Comparison of ENCODE assay signal across 8 cellular contexts in the genomic region with DNA sequence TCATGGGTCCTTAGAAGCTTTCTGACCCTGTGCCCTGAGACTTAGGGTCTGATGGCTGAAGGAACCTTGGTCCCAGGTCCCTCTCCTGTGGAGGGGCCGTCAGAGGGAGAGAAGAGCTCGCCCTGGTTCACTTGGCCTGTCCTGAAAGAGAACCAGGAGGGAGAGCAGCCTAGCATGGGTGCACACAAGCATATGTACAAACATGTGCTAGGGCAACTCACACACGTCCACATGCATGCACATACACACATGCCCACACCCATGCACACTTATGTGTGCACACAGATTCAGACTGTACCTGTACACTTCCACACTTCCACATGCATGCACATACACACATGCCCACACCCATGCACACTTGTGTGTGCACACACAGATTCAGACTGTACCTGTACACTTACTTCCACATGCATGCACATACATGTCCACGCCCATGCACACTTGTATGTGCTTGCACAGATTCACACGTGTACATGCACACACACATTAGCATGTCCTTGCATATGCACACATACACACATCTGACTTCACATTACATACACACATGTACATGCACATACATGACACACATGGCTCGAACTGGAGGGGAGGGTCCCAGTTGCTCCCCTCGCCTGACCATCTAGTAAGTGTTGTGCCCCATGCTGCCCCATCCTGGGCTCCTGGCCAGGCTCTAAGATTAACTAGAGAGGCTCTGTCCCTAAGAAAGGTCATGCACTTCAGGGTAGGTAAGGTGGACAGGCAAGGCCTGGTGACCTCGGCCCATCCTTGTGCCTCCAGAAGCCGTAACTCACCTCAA.
DNase-seq lines count a peak whose midpoint lies in the region; ATAC-seq and TF ChIP-seq lines count a peak whose summit lies in the region.

No MANE protein-coding gene starts in this region.

- H2AFZ ChIP-seq in ACC112 (ENCODE audit: low read length, unreplicated experiment), result no peak overlapping the region

- H3K27ac ChIP-seq in ACC112 (ENCODE audit: low read depth, low read length) (peak overlapping the region; percentile 98; the same call in 1 of the 2 replicates), Peyer's patch (peak overlapping the region; percentile 75 to 84 (median 77)), esophagus squamous epithelium (peak overlapping the region; percentile 63 to 91 (median 81))

- TF ChIP-seq CTCF in Peyer's patch (IDR thresholded peaks at IDR 0.05) (no peak), esophagus squamous epithelium (IDR thresholded peaks at IDR 0.05) (no peak), omental fat pad (IDR thresholded peaks at IDR 0.05) (no peak)

- intact Hi-C loops in esophagus squamous epithelium (cut with DNase I), result no loop called here

- H3K79me2 ChIP-seq in ACC112 (ENCODE audit: control insufficient read depth, insufficient read depth, low read length, unreplicated experiment), result no peaks in the 10 kb centered on the region

- ATAC-seq in omental fat pad (ENCODE audit: low FRiP score), result no peak
- no peak for ATAC-seq in GM18909 (IDR thresholded peaks at IDR 0.05; ENCODE audit: poor library complexity, unreplicated experiment)
- ATAC-seq in GM21360 (IDR thresholded peaks at IDR 0.05; ENCODE audit: unreplicated experiment), result no peak
- ATAC-seq in HG02678 (IDR thresholded peaks at IDR 0.05; ENCODE audit: unreplicated experiment), result no peak

- TF ChIP-seq POLR2A in Peyer's patch (IDR thresholded peaks at IDR 0.05), result no peak
- no peak for TF ChIP-seq POLR2A in esophagus squamous epithelium (IDR thresholded peaks at IDR 0.05)

- 77 to 89% methylated on average over 6 of the region's 9 CpGs for WGBS in esophagus squamous epithelium, 2 donors

- no peaks in the 10 kb centered on the region for H3K9me3 ChIP-seq in Peyer's patch
- H3K9me3 ChIP-seq in esophagus squamous epithelium, result no peaks in the 10 kb centered on the region

- peak in 2 of 3 donors; percentile 12 to 42 for DNase-seq in Peyer's patch
- no peak for DNase-seq in esophagus squamous epithelium (lab: John Stamatoyannopoulos, UW)
- peak; percentile 22 for DNase-seq in omental fat pad (ENCODE audit: low spot score)
- no peak for DNase-seq in cerebellar nuclear complex (lab: John Stamatoyannopoulos, UW)

- no peaks in the 10 kb centered on the region for H3K27me3 ChIP-seq in ACC112 (ENCODE audit: insufficient read depth, low read length)
- H3K27me3 ChIP-seq in Peyer's patch, result no peaks in the 10 kb centered on the region
- no peaks in the 10 kb centered on the region for H3K27me3 ChIP-seq in esophagus squamous epithelium

- H3K4me3 ChIP-seq in ACC112 (ENCODE audit: low read depth, low read length) (no peak overlapping the region), Peyer's patch (no peak overlapping the region), esophagus squamous epithelium (no peak overlapping the region)

- peaks cover 47% of the 10 kb centered on the region for H3K4me1 ChIP-seq in ACC112 (ENCODE audit: control insufficient read depth, insufficient read depth, low read length, unreplicated experiment)
- peaks cover 0 to 23% (median 17%) of the 10 kb centered on the region in 4 donors for H3K4me1 ChIP-seq in Peyer's patch
- H3K4me1 ChIP-seq in esophagus squamous epithelium, result peaks cover 7 to 77% (median 22%) of the 10 kb centered on the region in 3 donors

- no peaks in the 10 kb centered on the region for H3K36me3 ChIP-seq in ACC112 (ENCODE audit: insufficient read depth, low read length)
- no peaks in the 10 kb centered on the region for H3K36me3 ChIP-seq in Peyer's patch
- H3K36me3 ChIP-seq in esophagus squamous epithelium, result no peaks in the 10 kb centered on the region

Comparison
In these comparisons a context has a peak if more than half of its experiments do, and no peak if none do; other contexts are left out.
1. DNase-seq: peak in Peyer's patch (2 of 3) and omental fat pad (single experiment); none in esophagus squamous epithelium (single experiment) and cerebellar nuclear complex (0 of 2).
2. Peak in every context shown above with its lines, with median percentiles within 50 percentile points of each other: H3K27ac ChIP-seq.